16 cellular contexts compared by ENCODE assay signal in the genomic region with DNA sequence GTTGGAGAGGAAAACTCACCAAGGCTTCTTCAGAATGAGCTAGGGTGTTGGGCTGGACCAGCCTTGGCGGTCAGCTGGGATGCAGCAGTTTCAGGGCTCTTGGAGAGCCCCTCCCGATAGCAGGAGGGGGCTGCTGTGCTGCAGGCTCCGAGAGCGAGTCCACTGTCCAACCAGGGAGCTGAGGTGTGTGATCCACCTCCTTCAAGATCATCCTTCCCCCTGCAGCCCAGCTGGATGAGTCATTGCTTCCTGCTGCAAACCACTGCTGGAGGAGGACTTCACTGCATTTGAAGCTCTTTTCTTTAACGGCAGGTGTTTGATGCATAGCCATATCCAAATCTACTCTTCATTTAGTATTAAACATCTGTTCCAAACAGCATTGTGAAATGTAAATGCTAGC. TPM values are rescaled to one million over a fixed set of nuclear protein-coding genes. Genes with fewer than 3 reads are reported as not detected.
A peak's percentile ranks its signal among the peaks of the same experiment; 100 is the strongest.
DNase-seq lines count a peak whose midpoint lies in the region; ATAC-seq and TF ChIP-seq lines count a peak whose summit lies in the region.
"Had no signal": no experiment of that assay in that cellular context is flagged by ENCODE, and none has a peak within 500 bp of the region (broad histone marks: within the 10 kb centered on the region; RNA-seq: fewer than 3 reads in every experiment).

No MANE protein-coding gene starts in this region.

- H3K4me2 ChIP-seq in osteoblast (ENCODE audit: insufficient read depth, low read length), result no peak overlapping the region

- H3K4me3 Mint-ChIP-seq in activated CD8-positive, alpha-beta memory T cell treated with anti-CD3 and anti-CD28 coated beads, Interleukin-2, amount 10 ng/mL, durations not matched to agents 7 days and 5 days, result no peak overlapping the region
- H3K4me3 Mint-ChIP-seq: activated T-cell treated with anti-CD3 and anti-CD28 coated beads, Interleukin-2, amount 50 U/mL, for 24 hours; B cell had no signal

- no peaks in the 10 kb centered on the region for H3K79me2 ChIP-seq in osteoblast (ENCODE audit: insufficient read depth, low read length)

- no peaks in the 10 kb centered on the region for H3K9me3 ChIP-seq in osteoblast (ENCODE audit: low read depth, low read length)
- H3K9me3 ChIP-seq: gastrocnemius medialis had no signal

- H3K4me1 ChIP-seq in osteoblast (ENCODE audit: insufficient read depth, low read length), result peaks cover 33% of the 10 kb centered on the region
- H3K4me1 ChIP-seq: gastrocnemius medialis had no signal

- TF ChIP-seq CTCF in osteoblast (IDR thresholded peaks at IDR 0.05; ENCODE audit: extremely low read depth, low read depth, low read length), result no peak

- H3K9me3 Mint-ChIP-seq in activated CD8-positive, alpha-beta memory T cell treated with anti-CD3 and anti-CD28 coated beads, Interleukin-2, amount 10 ng/mL, durations not matched to agents 7 days and 5 days (ENCODE audit: low read depth), result no peaks in the 10 kb centered on the region
- H3K9me3 Mint-ChIP-seq: activated T-cell treated with anti-CD3 and anti-CD28 coated beads, Interleukin-2, amount 50 U/mL, for 24 hours had no signal

- H3K27me3 ChIP-seq in osteoblast (ENCODE audit: insufficient read depth, low read length), result no peaks in the 10 kb centered on the region

- H4K20me1 ChIP-seq in osteoblast (ENCODE audit: insufficient read depth, low read length), result no peaks in the 10 kb centered on the region

- no peaks in the 10 kb centered on the region for H3K36me3 ChIP-seq in osteoblast (ENCODE audit: insufficient read depth, low read length)
- H3K36me3 ChIP-seq: gastrocnemius medialis had no signal

- peak; percentile 63 for DNase-seq in activated CD8-positive, alpha-beta memory T cell treated with anti-CD3 and anti-CD28 coated beads, Interleukin-2, amount 10 ng/mL, durations not matched to agents 7 days and 5 days
- no peak for DNase-seq in activated CD8-positive, alpha-beta memory T cell treated with anti-CD3 and anti-CD28 coated beads, Interleukin-2, amount 50 U/mL, for 48 hours
- peak; percentile 77 for DNase-seq in M059J (ENCODE audit: low read depth)
- peak; percentile 32 for DNase-seq in amniotic stem cell (lab: John Stamatoyannopoulos, UW)
- peak; percentile 96 for DNase-seq in osteoblast (ENCODE audit: insufficient read length, low spot score, missing footprints)
- DNase-seq in NCI-H526 treated with DMSO at 0.1 percent for 48 hours (lab: John Stamatoyannopoulos, UW), result no peak
- DNase-seq in caudate nucleus (lab: John Stamatoyannopoulos, UW), result no peak
- no peak for DNase-seq in foreskin melanocyte
- DNase-seq: activated T-cell treated with anti-CD3 and anti-CD28 coated beads, Interleukin-2, amount 50 U/mL, for 24 hours; cerebellar nuclear complex; gastrocnemius medialis; left ventricle myocardium superior; NCI-H1436; stimulated activated CD4-positive, alpha-beta T cell treated with anti-CD3 and anti-CD28 coated beads, Interleukin-4, amount 100 ng/mL, for 24 hours had no signal

- H3K27ac ChIP-seq in osteoblast (ENCODE audit: low read depth, low read length) (no peak overlapping the region), caudate nucleus (ENCODE audit: low read depth, low read length) (no peak overlapping the region)
- H3K27ac ChIP-seq: gastrocnemius medialis had no signal

- peaks cover 14% of the 10 kb centered on the region for H3K4me1 Mint-ChIP-seq in activated CD8-positive, alpha-beta memory T cell treated with anti-CD3 and anti-CD28 coated beads, Interleukin-2, amount 10 ng/mL, durations not matched to agents 7 days and 5 days
- H3K4me1 Mint-ChIP-seq: B cell had no signal

- H3K4me3 ChIP-seq in osteoblast (ENCODE audit: insufficient read depth, low read length), result no peak overlapping the region
- H3K4me3 ChIP-seq: gastrocnemius medialis had no signal

- CTCF ChIA-PET in activated CD8-positive, alpha-beta memory T cell treated with anti-CD3 and anti-CD28 coated beads, Interleukin-2, amount 10 ng/mL, durations not matched to agents 7 days and 5 days (lab: Charles Lee), result no interaction called here

- H2AFZ ChIP-seq in osteoblast (ENCODE audit: low read length), result no peak overlapping the region

- peak; percentile 65 for ATAC-seq in activated CD8-positive, alpha-beta memory T cell treated with anti-CD3 and anti-CD28 coated beads, Interleukin-2, amount 10 ng/mL, durations not matched to agents 7 days and 5 days
- ATAC-seq: gastrocnemius medialis, left ventricle myocardium superior had no signal

- no peak overlapping the region for H3K27ac Mint-ChIP-seq in activated CD8-positive, alpha-beta memory T cell treated with anti-CD3 and anti-CD28 coated beads, Interleukin-2, amount 10 ng/mL, durations not matched to agents 7 days and 5 days
- H3K27ac Mint-ChIP-seq: activated T-cell treated with anti-CD3 and anti-CD28 coated beads, Interleukin-2, amount 50 U/mL, for 24 hours; B cell had no signal

- no peaks in the 10 kb centered on the region for H3K27me3 Mint-ChIP-seq in activated CD8-positive, alpha-beta memory T cell treated with anti-CD3 and anti-CD28 coated beads, Interleukin-2, amount 10 ng/mL, durations not matched to agents 7 days and 5 days
- H3K27me3 Mint-ChIP-seq: activated T-cell treated with anti-CD3 and anti-CD28 coated beads, Interleukin-2, amount 50 U/mL, for 24 hours; B cell had no signal

- H3K36me3 Mint-ChIP-seq in activated CD8-positive, alpha-beta memory T cell treated with anti-CD3 and anti-CD28 coated beads, Interleukin-2, amount 10 ng/mL, durations not matched to agents 7 days and 5 days, result no peaks in the 10 kb centered on the region

RNA-seq across cellular contexts. Expression of a gene that starts 54.2 kb away (rescaled TPM):
- not detected for total RNA-seq in activated CD8-positive, alpha-beta memory T cell treated with anti-CD3 and anti-CD28 coated beads, Interleukin-2, amount 10 ng/mL, durations not matched to agents 7 days and 5 days
- not detected in 2 replicates for total RNA-seq in M059J (2014; rRNA removed; shearing (Covaris generic))
- total RNA-seq in osteoblast, result 31.8 and 35.4 TPM in 2 replicates
- total RNA-seq: B cell, OCI-LY7 had no signal

Comparison
In these comparisons a context has a peak if more than half of its experiments do, and no peak if none do; other contexts are left out.
1. DNase-seq: peak in activated CD8-positive, alpha-beta memory T cell treated with anti-CD3 and anti-CD28 coated beads, Interleukin-2, amount 10 ng/mL, durations not matched to agents 7 days and 5 days (single experiment), M059J (single experiment), amniotic stem cell (single experiment) and osteoblast (single experiment); none in activated CD8-positive, alpha-beta memory T cell treated with anti-CD3 and anti-CD28 coated beads, Interleukin-2, amount 50 U/mL, for 48 hours (single experiment), NCI-H526 treated with DMSO at 0.1 percent for 48 hours (single experiment), caudate nucleus (0 of 61) and foreskin melanocyte (single experiment).
2. RNA of a gene that starts 54.2 kb away (total RNA-seq): 31.8 to 35.4 TPM in osteoblast; not detected in activated CD8-positive, alpha-beta memory T cell treated with anti-CD3 and anti-CD28 coated beads, Interleukin-2, amount 10 ng/mL, durations not matched to agents 7 days and 5 days and not detected in M059J; every median in the first group is over 10 times any median in the second.